8 cellular contexts compared by ENCODE assay signal in the genomic region with DNA sequence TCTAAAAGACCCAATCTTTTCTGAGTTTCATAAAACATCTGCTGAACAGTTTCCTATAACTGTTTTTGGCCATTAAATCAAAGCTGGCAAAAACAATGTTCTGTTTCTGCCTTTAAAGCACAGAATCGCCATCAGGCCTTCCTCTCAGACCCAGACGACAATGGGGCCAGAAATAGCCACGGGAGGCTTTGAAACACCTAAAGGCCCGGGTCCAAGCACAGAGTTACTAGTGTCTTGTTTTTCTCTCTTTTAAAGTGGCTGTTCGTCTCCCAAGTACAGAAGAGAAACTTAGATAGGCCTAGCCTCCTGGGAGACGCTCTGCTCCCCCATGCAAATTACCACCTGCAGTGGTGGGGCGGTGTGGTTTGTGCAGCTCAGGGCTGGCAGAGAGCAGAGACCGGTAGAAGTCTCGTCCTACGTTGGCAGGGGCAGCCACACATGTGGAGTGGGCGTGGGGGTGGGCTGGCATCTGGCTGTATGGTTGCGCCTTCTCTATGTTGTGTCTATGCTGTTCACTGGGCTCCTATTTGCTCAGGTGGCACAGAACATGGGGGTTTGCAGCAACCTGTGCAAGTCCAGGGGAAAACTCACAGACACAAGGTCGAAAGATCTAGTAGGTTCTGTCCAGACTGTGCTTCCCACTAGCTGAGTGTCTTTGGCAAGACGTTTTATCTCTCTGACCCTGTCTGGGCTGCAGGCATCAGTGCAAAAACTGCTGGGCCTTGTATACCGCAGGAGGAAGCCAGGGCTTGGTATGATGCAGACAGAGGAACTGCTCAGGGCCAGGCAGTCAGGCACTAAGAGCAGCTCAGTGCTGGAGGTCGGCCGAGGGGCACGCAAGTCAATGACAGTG. TPM values are rescaled to one million over a fixed set of nuclear protein-coding genes. Genes with fewer than 3 reads are reported as not detected.
DNase-seq lines count a peak whose midpoint lies in the region; ATAC-seq and TF ChIP-seq lines count a peak whose summit lies in the region.

No MANE protein-coding gene starts in this region.

- ATAC-seq in HG03139 (IDR thresholded peaks at IDR 0.05; ENCODE audit: unreplicated experiment) (peak; percentile 94), left lobe of liver (peak; percentile 44)

- TF ChIP-seq CTCF in type B pancreatic cell (conservative IDR thresholded peaks at IDR 0.05), result no peak

- peaks cover 31% of the 10 kb centered on the region for H3K4me1 Mint-ChIP-seq in type B pancreatic cell (ENCODE audit: unreplicated experiment)

- H3K9me3 Mint-ChIP-seq in type B pancreatic cell, result no peaks in the 10 kb centered on the region

- no peak overlapping the region for H3K4me3 Mint-ChIP-seq in type B pancreatic cell

- H3K27ac Mint-ChIP-seq in type B pancreatic cell, result no peak overlapping the region

- H3K36me3 Mint-ChIP-seq in type B pancreatic cell, result no peaks in the 10 kb centered on the region

- peaks cover 42% of the 10 kb centered on the region for H3K27me3 Mint-ChIP-seq in type B pancreatic cell

- peak; percentile 34 to 39 for DNase-seq in activated CD8-positive, alpha-beta memory T cell treated with anti-CD3 and anti-CD28 coated beads for 1 hour (ENCODE audit: extremely low read depth in 1 of 2, low read depth in 1 of 2)
- DNase-seq in activated CD8-positive, alpha-beta memory T cell treated with anti-CD3 and anti-CD28 coated beads, Interleukin-2, amount 50 U/mL, for 48 hours, result no peak
- peak; percentile 57 for DNase-seq in activated CD4-positive, alpha-beta T cell treated with anti-CD3 and anti-CD28 coated beads, Interleukin-2, amount 50 U/mL, for 1 hour
- DNase-seq in left lobe of liver (ENCODE audit: low spot score) (no peak), type B pancreatic cell (ENCODE audit: extremely low spot score, unreplicated experiment) (no peak), NCI-H1930 (lab: John Stamatoyannopoulos, UW) (no peak), hypothalamus (lab: John Stamatoyannopoulos, UW) (no peak)

RNA-seq across cellular contexts. Expression of gene ETS1, which starts 23.6 kb away (rescaled TPM):
- total RNA-seq in left lobe of liver (20.2 TPM), type B pancreatic cell (ENCODE audit: low replicate concordance) (14.6 and 40.6 TPM in 2 replicates)

Comparison
In these comparisons a context has a peak if more than half of its experiments do, and no peak if none do; other contexts are left out.
1. DNase-seq: peak in activated CD8-positive, alpha-beta memory T cell treated with anti-CD3 and anti-CD28 coated beads for 1 hour (2 of 2) and activated CD4-positive, alpha-beta T cell treated with anti-CD3 and anti-CD28 coated beads, Interleukin-2, amount 50 U/mL, for 1 hour (single experiment); none in activated CD8-positive, alpha-beta memory T cell treated with anti-CD3 and anti-CD28 coated beads, Interleukin-2, amount 50 U/mL, for 48 hours (single experiment), left lobe of liver (single experiment), type B pancreatic cell (single experiment), NCI-H1930 (0 of 2) and hypothalamus (0 of 51).